Comparison of ENCODE assay signal across 1 cellular context in the genomic region with DNA sequence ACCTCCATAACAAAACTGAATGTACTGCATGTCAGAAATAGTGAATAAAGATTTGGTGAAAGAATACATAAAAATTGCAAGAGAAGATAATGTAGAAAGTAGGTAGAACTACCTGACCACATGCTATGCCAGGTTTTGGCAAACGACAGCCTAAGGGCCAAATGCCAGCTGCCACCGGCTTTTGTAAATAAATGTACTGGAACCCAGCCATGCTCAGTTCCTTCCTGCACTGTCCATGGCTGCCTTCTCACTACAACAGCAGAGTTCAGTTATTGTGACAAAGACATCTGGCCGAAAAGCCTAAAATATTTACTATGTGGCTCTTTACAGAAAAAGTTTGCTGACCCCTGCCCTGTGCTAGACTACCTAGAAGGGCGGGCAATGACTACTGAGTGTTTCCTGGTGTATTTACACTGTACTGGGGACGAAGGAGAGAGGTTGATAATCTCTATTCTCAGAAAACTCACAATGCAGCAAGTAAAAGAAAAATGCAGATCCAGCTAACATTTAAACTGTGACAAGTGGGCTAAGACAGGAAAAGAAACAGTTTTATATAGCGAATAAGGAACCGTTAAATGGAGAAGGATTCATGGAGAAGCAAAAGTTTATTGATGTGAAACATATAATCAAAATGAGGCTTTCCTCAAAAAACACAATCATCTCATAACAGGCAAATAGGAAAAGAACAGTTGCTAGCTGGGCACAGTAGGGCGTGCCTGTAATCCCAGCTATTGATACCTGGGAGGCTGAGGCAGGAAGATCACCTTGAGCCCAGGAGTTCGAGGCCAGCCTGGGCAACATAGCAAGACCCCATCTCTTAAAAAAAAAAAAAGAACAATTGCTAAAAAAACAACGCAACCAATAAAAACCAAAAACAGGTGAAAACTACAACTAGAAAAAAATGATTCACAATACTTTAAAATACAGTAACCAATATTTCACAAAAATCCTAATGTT.
TF ChIP-seq lines count a peak whose summit lies in the region.

No MANE protein-coding gene starts in this region.

TF ChIP-seq in endothelial cell of umbilical vein, 7 proteins besides CTCF, POLR2A, EP300 and RAD21:
- no peak for TF ChIP-seq EZH2 (IDR thresholded peaks at IDR 0.05; ENCODE audit: borderline replicate concordance, low read depth, low read length, severe bottlenecking)
- no peak for TF ChIP-seq JUN (IDR thresholded peaks at IDR 0.05; ENCODE audit: borderline replicate concordance, insufficient read depth, insufficient read length, low read depth)
- TF ChIP-seq POLR2AphosphoS5 (IDR thresholded peaks at IDR 0.05; ENCODE audit: insufficient read depth, low read depth, low read length) = no peak
- no peak for TF ChIP-seq GATA2 (IDR thresholded peaks at IDR 0.05; ENCODE audit: insufficient read depth, insufficient read length, low read depth, low read length)
- TF ChIP-seq, protein P1, sequence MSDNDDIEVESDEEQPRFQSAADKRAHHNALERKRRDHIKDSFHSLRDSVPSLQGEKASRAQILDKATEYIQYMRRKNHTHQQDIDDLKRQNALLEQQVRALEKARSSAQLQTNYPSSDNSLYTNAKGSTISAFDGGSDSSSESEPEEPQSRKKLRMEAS (IDR thresholded peaks at IDR 0.05; ENCODE audit: insufficient read depth, insufficient read length) = no peak
- TF ChIP-seq FOS (IDR thresholded peaks at IDR 0.05; ENCODE audit: borderline replicate concordance, insufficient read depth, low read length) = no peak
- no peak for TF ChIP-seq MYC (IDR thresholded peaks at IDR 0.05; ENCODE audit: low read depth, low read length)
TF ChIP-seq in endothelial cell of umbilical vein: peak in this region for 0.
